20 cellular contexts compared by ENCODE assay signal in genomic region chr13:103328899-103329298, GRCh38.
"Had no signal": no experiment of that assay in that cellular context is flagged by ENCODE, and none has a peak within 500 bp of the region (broad histone marks: within the 10 kb centered on the region; RNA-seq: fewer than 3 reads in every experiment).

No MANE protein-coding gene starts in this region.

- H3K36me3 ChIP-seq: brain microvascular endothelial cell, left ventricle myocardium inferior, ovary, right lobe of liver, upper lobe of right lung had no signal

- H3K9me3 ChIP-seq: left ventricle myocardium inferior, ovary, right lobe of liver, upper lobe of right lung had no signal

- H3K27me3 ChIP-seq: brain microvascular endothelial cell, ovary, right lobe of liver, upper lobe of right lung had no signal

- H3K27ac ChIP-seq: brain microvascular endothelial cell, epithelial cell of prostate, left ventricle myocardium inferior, ovary, right lobe of liver, upper lobe of right lung had no signal

- H3K4me1 ChIP-seq: left ventricle myocardium inferior, right lobe of liver, upper lobe of right lung had no signal

- H3K4me3 ChIP-seq: left ventricle myocardium inferior, ovary, right lobe of liver, smooth muscle cell, upper lobe of right lung had no signal

- DNase-seq: activated CD4-positive, alpha-beta T cell treated with anti-CD3 and anti-CD28 coated beads, Interleukin-2, amount 50 U/mL, for 1 hour; activated CD4-positive, CD25-positive, alpha-beta regulatory T cell treated with anti-CD3 and anti-CD28 coated beads, Interleukin-2, amount 50 U/mL, for 72 hours; activated CD8-positive, alpha-beta memory T cell treated with anti-CD3 and anti-CD28 coated beads, Interleukin-2, amount 50 U/mL, for 48 hours; activated effector memory CD4-positive, alpha-beta T cell treated with Interleukin-2 at 50 U/mL for 16 hours; activated naive CD4-positive, alpha-beta T cell treated with anti-CD3 and anti-CD28 coated beads, Interleukin-2, amount 10 ng/mL, durations not matched to agents 7 days and 5 days; activated naive CD8-positive, alpha-beta T cell treated with anti-CD3 and anti-CD28 coated beads, Interleukin-2, amount 50 U/mL, for 24 hours; activated T-cell treated with anti-CD3 and anti-CD28 coated beads, Interleukin-2, amount 50 U/mL, for 48 hours; brain microvascular endothelial cell; dermis blood vessel endothelial cell; effector memory CD4-positive, alpha-beta T cell; kidney glomerular epithelial cell; left ventricle myocardium inferior; mesendoderm; naive thymus-derived CD4-positive, alpha-beta T cell; ovary; right lobe of liver; stimulated activated CD4-positive, alpha-beta T cell treated with anti-CD3 and anti-CD28 coated beads, Interleukin-4, amount 100 ng/mL, for 24 hours; upper lobe of right lung had no signal
